Comparison of ENCODE assay signal across 1 cellular context in the genomic region with DNA sequence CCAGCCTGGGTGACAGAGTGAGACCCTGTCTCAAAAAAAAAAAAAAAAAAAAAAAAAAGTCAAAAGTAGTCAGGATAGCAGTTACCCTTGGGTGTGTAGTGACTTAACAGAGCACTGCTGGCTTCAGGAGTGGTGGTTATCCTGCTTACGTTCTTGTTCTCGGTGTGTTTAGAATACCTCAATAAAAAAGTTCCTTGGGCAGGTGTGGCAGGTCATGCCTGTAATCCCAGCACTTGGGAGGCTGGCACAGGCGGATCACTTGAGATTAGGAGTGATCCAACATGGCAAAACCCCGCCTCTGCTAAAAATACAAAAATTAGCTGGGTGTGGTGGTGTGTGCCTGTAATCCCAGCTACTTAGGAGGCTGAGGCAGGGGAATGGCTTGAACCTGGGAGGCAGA. TPM values are rescaled to one million over a fixed set of nuclear protein-coding genes. Genes with fewer than 3 reads are reported as not detected.
"Had no signal": no experiment of that assay in that cellular context is flagged by ENCODE, and none has a peak within 500 bp of the region (broad histone marks: within the 10 kb centered on the region; RNA-seq: fewer than 3 reads in every experiment).

No MANE protein-coding gene starts in this region.

RNA-seq across cellular contexts. Expression of a gene that starts 24.6 kb away (rescaled TPM):
- total RNA-seq: PC-3 had no signal
